In genomic region chr20:40029589-40029988, GRCh38 we compare ENCODE assay signal across 34 cellular contexts.
"Had no signal": no experiment of that assay in that cellular context is flagged by ENCODE, and none has a peak within 500 bp of the region (broad histone marks: within the 10 kb centered on the region; RNA-seq: fewer than 3 reads in every experiment).

No MANE protein-coding gene starts in this region.

- DNase-seq: activated effector memory CD4-positive, alpha-beta T cell treated with anti-CD3 and anti-CD28 coated beads, Interleukin-2, amount 50 U/mL, for 16 hours; activated effector memory CD4-positive, alpha-beta T cell treated with Interleukin-2 at 50 U/mL for 16 hours; activated gamma-delta T cell; activated gamma-delta T cell treated with Interleukin-2 at 50 U/mL for 16 hours; activated naive CD4-positive, alpha-beta T cell; activated naive CD4-positive, alpha-beta T cell treated with anti-CD3 and anti-CD28 coated beads for 36 hours; activated naive CD4-positive, alpha-beta T cell treated with anti-CD3 and anti-CD28 coated beads, Interleukin-2, amount 10 ng/mL, durations not matched to agents 7 days and 5 days; activated naive CD4-positive, alpha-beta T cell treated with anti-CD3 and anti-CD28 coated beads, Interleukin-2, amount 50 U/mL, for 16 hours; activated naive CD4-positive, alpha-beta T cell treated with Interleukin-2 at 50 U/mL for 16 hours; activated naive CD8-positive, alpha-beta T cell treated with anti-CD3 and anti-CD28 coated beads for 36 hours; activated naive CD8-positive, alpha-beta T cell treated with anti-CD3 and anti-CD28 coated beads, Interleukin-2, amount 10 ng/mL, durations not matched to agents 7 days and 5 days; activated naive CD8-positive, alpha-beta T cell treated with anti-CD3 and anti-CD28 coated beads, Interleukin-2, amount 50 U/mL, for 24 hours; activated T-cell treated with anti-CD3 and anti-CD28 coated beads, Interleukin-2, amount 50 U/mL, for 1 hour; activated T-cell treated with anti-CD3 and anti-CD28 coated beads, Interleukin-2, amount 50 U/mL, for 24 hours; activated T-cell treated with anti-CD3 and anti-CD28 coated beads, Interleukin-2, amount 50 U/mL, for 4 hours; activated T-cell treated with anti-CD3 and anti-CD28 coated beads, Interleukin-2, amount 50 U/mL, for 48 hours; activated T-cell treated with anti-CD3 and anti-CD28 coated beads, Interleukin-2, amount 50 U/mL, for 72 hours; adrenal gland; amniotic stem cell; amygdala; anterior cingulate cortex; aorta; body of pancreas; brain microvascular endothelial cell; caudate nucleus; central memory CD4-positive, alpha-beta T cell; cerebellar nuclear complex had no signal

- H3K4me3 ChIP-seq: adrenal gland, ascending aorta, body of pancreas, breast epithelium, cardiac muscle cell had no signal

- FAIRE-seq: astrocyte, bronchial epithelial cell had no signal

- H3K4me1 ChIP-seq: adrenal gland, ascending aorta, body of pancreas, breast epithelium had no signal

- H3K9me3 ChIP-seq: adrenal gland, ascending aorta, body of pancreas, breast epithelium had no signal

- H3K27ac ChIP-seq: adrenal gland, ascending aorta, body of pancreas, brain microvascular endothelial cell, breast epithelium, cardiac muscle cell had no signal

- ATAC-seq: activated naive CD4-positive, alpha-beta T cell treated with anti-CD3 and anti-CD28 coated beads, Interleukin-2, amount 50 U/mL, for 72 hours; activated naive CD8-positive, alpha-beta T cell treated with anti-CD3 and anti-CD28 coated beads, Interleukin-2, amount 50 U/mL, for 24 hours; activated T-cell treated with anti-CD3 and anti-CD28 coated beads, Interleukin-2, amount 50 U/mL, for 4 hours; activated T-cell treated with anti-CD3 and anti-CD28 coated beads, Interleukin-2, amount 50 U/mL, for 72 hours; activated T-helper 17 cell treated with anti-CD3 and anti-CD28 coated beads, Interleukin-2, amount 50 U/mL, for 72 hours; body of pancreas had no signal

- H3K36me3 ChIP-seq: adrenal gland, ascending aorta, brain microvascular endothelial cell, breast epithelium, cardiac muscle cell had no signal

- H3K27me3 ChIP-seq: adrenal gland, ascending aorta, body of pancreas, brain microvascular endothelial cell, breast epithelium, cardiac muscle cell had no signal
